ENCODE assay signal across 1 cellular context in genomic region chr17:63854709-63855108, GRCh38.
TF ChIP-seq lines count a peak whose summit lies in the region.

No MANE protein-coding gene starts in this region.

TF ChIP-seq in HepG2, 621 proteins besides CTCF, POLR2A, EP300 and RAD21 (continued from another document and continues in another):
- TF ChIP-seq PREB (CRISPR knock-in tag; IDR thresholded peaks at IDR 0.05) (no peak), MED8 (CRISPR knock-in tag; IDR thresholded peaks at IDR 0.05; ENCODE audit: insufficient replicate concordance) (no peak), ZNF256 (CRISPR knock-in tag; conservative IDR thresholded peaks at IDR 0.05) (no peak), ZNF589 (CRISPR knock-in tag; conservative IDR thresholded peaks at IDR 0.05) (no peak), RERE (CRISPR knock-in tag; IDR thresholded peaks at IDR 0.05; ENCODE audit: low read depth) (no peak), AKAP8 (CRISPR knock-in tag; IDR thresholded peaks at IDR 0.05) (no peak), SPEN (CRISPR knock-in tag; IDR thresholded peaks at IDR 0.05; ENCODE audit: low read depth) (no peak), GATAD2A (CRISPR knock-in tag; IDR thresholded peaks at IDR 0.05) (peak; percentile 52; the same call in 1 of the 2 replicates), THAP11 (CRISPR knock-in tag; IDR thresholded peaks at IDR 0.05) (no peak), PCBP2 (optimal IDR thresholded peaks at IDR 0.05; ENCODE audit: low read depth, low read length, poor library complexity, severe bottlenecking) (no peak), ZNF749 (CRISPR knock-in tag; IDR thresholded peaks at IDR 0.05; ENCODE audit: borderline replicate concordance) (no peak), ZNF687 (CRISPR knock-in tag; IDR thresholded peaks at IDR 0.05) (no peak), MLXIP (CRISPR knock-in tag; IDR thresholded peaks at IDR 0.05; ENCODE audit: borderline replicate concordance) (no peak), SALL1 (CRISPR knock-in tag; IDR thresholded peaks at IDR 0.05) (peak; percentile 74), ZNF746 (CRISPR knock-in tag; IDR thresholded peaks at IDR 0.05) (no peak), LCORL (IDR thresholded peaks at IDR 0.05) (no peak), LCORL (CRISPR knock-in tag; IDR thresholded peaks at IDR 0.05) (peak; percentile 96), BHLHE40 (IDR thresholded peaks at IDR 0.05; ENCODE audit: low read length) (no peak), SNRNP70 (IDR thresholded peaks at IDR 0.05; ENCODE audit: low read depth, low read length) (no peak), ELK4 (CRISPR knock-in tag; IDR thresholded peaks at IDR 0.05; ENCODE audit: borderline replicate concordance) (no peak), MED1 (CRISPR knock-in tag; IDR thresholded peaks at IDR 0.05) (peak; percentile 64), ZNF563 (CRISPR knock-in tag; IDR thresholded peaks at IDR 0.05) (no peak), PHF21A (CRISPR knock-in tag; IDR thresholded peaks at IDR 0.05) (peak; percentile 68), NFYB (CRISPR knock-in tag; IDR thresholded peaks at IDR 0.05) (no peak), HES4 (CRISPR knock-in tag; IDR thresholded peaks at IDR 0.05; ENCODE audit: borderline replicate concordance) (no peak), GFI1 (CRISPR knock-in tag; IDR thresholded peaks at IDR 0.05; ENCODE audit: borderline replicate concordance) (no peak), ZXDC (CRISPR knock-in tag; IDR thresholded peaks at IDR 0.05) (no peak), ZBTB20 (CRISPR knock-in tag; IDR thresholded peaks at IDR 0.05; ENCODE audit: borderline replicate concordance, low read depth) (no peak), IKZF1 (IDR thresholded peaks at IDR 0.05) (no peak), PHF8 (CRISPR knock-in tag; IDR thresholded peaks at IDR 0.05) (no peak), ZNF772 (CRISPR knock-in tag; IDR thresholded peaks at IDR 0.05) (0 out of 2 replicates have a peak, but pooled peaks have one; percentile 41), HOMEZ (CRISPR knock-in tag; IDR thresholded peaks at IDR 0.05; ENCODE audit: low read depth) (no peak), HIVEP1 (CRISPR knock-in tag; IDR thresholded peaks at IDR 0.05) (no peak), HBP1 (CRISPR knock-in tag; IDR thresholded peaks at IDR 0.05; ENCODE audit: low read depth) (no peak), ZNF574 (CRISPR knock-in tag; IDR thresholded peaks at IDR 0.05) (0 out of 2 replicates have a peak, but pooled peaks have one; percentile 31), PHB2 (IDR thresholded peaks at IDR 0.05; ENCODE audit: partially characterized antibody) (no peak)
